ENCODE assay signal across 20 cellular contexts in genomic region chr2:211435331-211435730, GRCh38.
DNase-seq lines count a peak whose midpoint lies in the region; ATAC-seq and TF ChIP-seq lines count a peak whose summit lies in the region.
"Had no signal": no experiment of that assay in that cellular context is flagged by ENCODE, and none has a peak within 500 bp of the region (broad histone marks: within the 10 kb centered on the region; RNA-seq: fewer than 3 reads in every experiment).

No MANE protein-coding gene starts in this region.

- no peak overlapping the region for H3K4ac ChIP-seq in mesendoderm (ENCODE audit: low read depth, low read length)

- no peaks in the 10 kb centered on the region for H3K9me3 Mint-ChIP-seq in chondrocyte (ENCODE audit: low read depth)

- H2BK120ac ChIP-seq in mesendoderm (ENCODE audit: low read depth, low read length): no peak overlapping the region

- no peak overlapping the region for H3K9ac ChIP-seq in mesendoderm (ENCODE audit: low read length)
- H3K9ac ChIP-seq: BLaER1, KMS-11 had no signal

- TF ChIP-seq CTCF in gastrocnemius medialis (IDR thresholded peaks at IDR 0.05 in 4 of 5, conservative IDR thresholded peaks at IDR 0.05 in 1 of 5): no peak
- no peak for TF ChIP-seq CTCF in chondrocyte (IDR thresholded peaks at IDR 0.05)

- no peak overlapping the region for H3K4me2 ChIP-seq in mesendoderm (ENCODE audit: low read length)
- H3K4me2 ChIP-seq: A549, BLaER1, KMS-11 had no signal

- no peak overlapping the region for H2AK5ac ChIP-seq in mesendoderm (ENCODE audit: low read length)

- H3K79me1 ChIP-seq in mesendoderm (ENCODE audit: low read length): no peaks in the 10 kb centered on the region

- H3K23ac ChIP-seq in mesendoderm (ENCODE audit: low read length): no peak overlapping the region

- H3K4me1 ChIP-seq in mesendoderm (ENCODE audit: control insufficient read depth, low read depth, low read length) (no peaks in the 10 kb centered on the region), gastrocnemius medialis (no peaks in the 10 kb centered on the region)
- H3K4me1 ChIP-seq: A549, HAP-1, Peyer's patch had no signal

- H3K79me2 ChIP-seq in mesendoderm (ENCODE audit: control insufficient read depth, insufficient read depth, low read length): no peaks in the 10 kb centered on the region

- no peak for TF ChIP-seq POLR2A in gastrocnemius medialis (IDR thresholded peaks at IDR 0.05)

- H2BK15ac ChIP-seq in mesendoderm (replicated peaks; ENCODE audit: low read depth): no peak overlapping the region

- DNase-seq in ELF-1 (ENCODE audit: low read depth, low spot score) (peak; percentile 35), NCI-H146 (lab: John Stamatoyannopoulos, UW) (peak; percentile 76), amniotic epithelial cell (ENCODE audit: low read depth) (peak; percentile 73), mesendoderm (peak; percentile 69), gastrocnemius medialis (no peak), chondrocyte (ENCODE audit: low spot score) (no peak)
- DNase-seq: CD4-positive, alpha-beta memory T cell; DMS53; EL; NCI-H1417 treated with DMSO at 0.1 percent for 48 hours; NCI-H2029; NCI-H446 treated with DMSO at 0.1 percent for 48 hours; NCI-H69; Peyer's patch had no signal

- H3K4me3 ChIP-seq in mesendoderm (ENCODE audit: low read length): no peak overlapping the region
- no peak overlapping the region for H3K4me3 ChIP-seq in gastrocnemius medialis
- H3K4me3 ChIP-seq: A549, BLaER1, HAP-1, Peyer's patch, SK-N-MC had no signal

- no peak overlapping the region for H4K5ac ChIP-seq in mesendoderm (ENCODE audit: low read length)

- H3K36me3 ChIP-seq in mesendoderm (ENCODE audit: control insufficient read depth, insufficient read depth, low read length): peaks cover 1% of the 10 kb centered on the region
- H3K36me3 ChIP-seq in gastrocnemius medialis: no peaks in the 10 kb centered on the region
- H3K36me3 ChIP-seq: BLaER1, HAP-1, Peyer's patch had no signal

- H3K4me3 Mint-ChIP-seq in chondrocyte (ENCODE audit: unreplicated experiment): no peak overlapping the region
- H3K4me3 Mint-ChIP-seq: CD4-positive, alpha-beta memory T cell had no signal

- H3K18ac ChIP-seq in mesendoderm (ENCODE audit: low read length): no peak overlapping the region

- H3K27me3 Mint-ChIP-seq in chondrocyte (ENCODE audit: low read depth): no peaks in the 10 kb centered on the region

- WGBS in mesendoderm (ENCODE audit: extremely low coverage, insufficient coverage, low lambda C conversion rate): no CpG with 5 or more reads among the region's 9 CpGs

- no peak overlapping the region for H2BK5ac ChIP-seq in mesendoderm (ENCODE audit: low read length)

- no peaks in the 10 kb centered on the region for H3K4me1 Mint-ChIP-seq in chondrocyte (ENCODE audit: low read depth)
- H3K4me1 Mint-ChIP-seq: CD4-positive, alpha-beta memory T cell had no signal

- H3K27ac ChIP-seq in mesendoderm (ENCODE audit: low read depth, low read length) (no peak overlapping the region), gastrocnemius medialis (no peak overlapping the region)
- H3K27ac ChIP-seq: A549, BLaER1, KMS-11, Peyer's patch, SK-N-MC had no signal

- H4K8ac ChIP-seq in mesendoderm (ENCODE audit: low read depth, low read length): no peak overlapping the region

- in situ Hi-C loops in gastrocnemius medialis (cut with MboI; ENCODE audit: low sequenced_read_pairs in 4 of 4): no loop called here

- H3K9me3 ChIP-seq in gastrocnemius medialis: no peaks in the 10 kb centered on the region
- H3K9me3 ChIP-seq: A549, BLaER1, HAP-1, Peyer's patch had no signal

- H3K27me3 ChIP-seq in mesendoderm (ENCODE audit: insufficient read depth, low read length, poor library complexity): no peaks in the 10 kb centered on the region
- H3K27me3 ChIP-seq in gastrocnemius medialis: no peaks in the 10 kb centered on the region
- H3K27me3 ChIP-seq: BLaER1, Peyer's patch had no signal

- ATAC-seq in gastrocnemius medialis (no peak), GM18870 (IDR thresholded peaks at IDR 0.05; ENCODE audit: unreplicated experiment) (no peak)
- ATAC-seq: A549 had no signal

- no peak overlapping the region for H3K27ac Mint-ChIP-seq in chondrocyte (ENCODE audit: unreplicated experiment)
- H3K27ac Mint-ChIP-seq: CD4-positive, alpha-beta memory T cell had no signal

- intact Hi-C loops in gastrocnemius medialis (cut with DNase I; ENCODE audit: low total_unique reads): no loop called here

- no peak overlapping the region for H3K56ac ChIP-seq in mesendoderm (ENCODE audit: low read length)

- no peaks in the 10 kb centered on the region for H3K36me3 Mint-ChIP-seq in chondrocyte (ENCODE audit: low read depth)
- H3K36me3 Mint-ChIP-seq: CD4-positive, alpha-beta memory T cell had no signal

Comparison
In these comparisons a context has a peak if more than half of its experiments do, and no peak if none do; other contexts are left out.
1. DNase-seq: peak in ELF-1 (single experiment), NCI-H146 (single experiment), amniotic epithelial cell (single experiment) and mesendoderm (single experiment); none in gastrocnemius medialis (0 of 2) and chondrocyte (single experiment).